In genomic region chr12:56676851-56677601, GRCh38 we compare ENCODE assay signal across 15 cellular contexts. TPM values are rescaled to one million over a fixed set of nuclear protein-coding genes. Genes with fewer than 3 reads are reported as not detected.
A peak's percentile ranks its signal among the peaks of the same experiment; 100 is the strongest.
DNase-seq lines count a peak whose midpoint lies in the region; ATAC-seq and TF ChIP-seq lines count a peak whose summit lies in the region.
"Had no signal": no experiment of that assay in that cellular context is flagged by ENCODE, and none has a peak within 500 bp of the region (broad histone marks: within the 10 kb centered on the region; RNA-seq: fewer than 3 reads in every experiment).

No MANE protein-coding gene starts in this region.

- H3K36me3 Mint-ChIP-seq in T-helper 17 cell (ENCODE audit: low read depth), result no peaks in the 10 kb centered on the region

- peak overlapping the region; percentile 3 for H3K4me3 Mint-ChIP-seq in T-helper 17 cell

- H3K27ac ChIP-seq in right atrium auricular region (no peak overlapping the region), heart left ventricle (no peak overlapping the region), upper lobe of right lung (no peak overlapping the region), vagina (no peak overlapping the region)
- H3K27ac ChIP-seq: stomach had no signal

- 78 to 90% (median 80%) methylated on average over 11 of the region's 11 CpGs for WGBS in heart left ventricle, 4 donors

- H3K4me1 ChIP-seq in right atrium auricular region (peaks cover 0 to 47% of the 10 kb centered on the region in 2 donors), heart left ventricle (peaks cover 0 to 68% (median 28%) of the 10 kb centered on the region in 12 donors), upper lobe of right lung (peaks cover 12% of the 10 kb centered on the region), vagina (peaks cover 74% of the 10 kb centered on the region)

- H3K27me3 Mint-ChIP-seq in T-helper 17 cell, result no peaks in the 10 kb centered on the region

- no peak for ATAC-seq in heart left ventricle
- peak; percentile 61 for ATAC-seq in T-helper 17 cell
- ATAC-seq in upper lobe of right lung, result no peak
- no peak for ATAC-seq in HG03139 (IDR thresholded peaks at IDR 0.05; ENCODE audit: unreplicated experiment)

- peaks cover 45% of the 10 kb centered on the region for H3K4me1 Mint-ChIP-seq in T-helper 17 cell

- H3K4me3 ChIP-seq in right atrium auricular region (no peak overlapping the region), heart left ventricle (no peak overlapping the region), upper lobe of right lung (no peak overlapping the region), vagina (no peak overlapping the region)
- H3K4me3 ChIP-seq: BLaER1, stomach had no signal

- TF ChIP-seq CTCF in right atrium auricular region (IDR thresholded peaks at IDR 0.05), result no peak
- TF ChIP-seq CTCF in heart left ventricle (IDR thresholded peaks at IDR 0.05), result no peak
- TF ChIP-seq CTCF in upper lobe of right lung (IDR thresholded peaks at IDR 0.05), result no peak
- TF ChIP-seq CTCF in vagina (IDR thresholded peaks at IDR 0.05), result no peak

- H3K36me3 ChIP-seq in right atrium auricular region (peaks cover 10% of the 10 kb centered on the region), heart left ventricle (peaks cover 0 to 51% (median 21%) of the 10 kb centered on the region in 9 donors), upper lobe of right lung (peaks cover 36% of the 10 kb centered on the region), vagina (peaks cover 0 to 17% of the 10 kb centered on the region in 2 donors)

- intact Hi-C loops in heart left ventricle (cut with DNase I), result no loop called here
- intact Hi-C loops in upper lobe of right lung (cut with DNase I), result no loop called here
- intact Hi-C loops in vagina (cut with DNase I), result no loop called here

- H3K27me3 ChIP-seq in right atrium auricular region (no peaks in the 10 kb centered on the region), heart left ventricle (no peaks in the 10 kb centered on the region), upper lobe of right lung (no peaks in the 10 kb centered on the region), vagina (no peaks in the 10 kb centered on the region)
- H3K27me3 ChIP-seq: BLaER1, stomach had no signal

- DNase-seq in right atrium auricular region (ENCODE audit: low spot score) (peak; percentile 46), heart left ventricle (no peak), T-helper 17 cell (no peak), islet precursor cell (peak; percentile 23), upper lobe of right lung (peak; percentile 15), SKM-1 treated with dmso at 0.1 percent for 144 hours (lab: John Stamatoyannopoulos, UW; ENCODE audit: unreplicated experiment) (no peak), vagina (ENCODE audit: extremely low spot score in 2 of 2) (no peak)
- DNase-seq: effector CD4-positive, alpha-beta T cell; NCI-H1105; NCI-H345; right cardiac atrium; stimulated activated CD4-positive, alpha-beta T cell treated with anti-CD3 and anti-CD28 coated beads, Interleukin-4, amount 100 ng/mL, for 4 hours; stomach had no signal

- TF ChIP-seq POLR2A in heart left ventricle (IDR thresholded peaks at IDR 0.05) (no peak), vagina (IDR thresholded peaks at IDR 0.05) (no peak)

- peak overlapping the region; percentile 60 for H3K27ac Mint-ChIP-seq in T-helper 17 cell

- H3K9me3 ChIP-seq in right atrium auricular region (no peaks in the 10 kb centered on the region), heart left ventricle (no peaks in the 10 kb centered on the region), T-helper 17 cell (ENCODE audit: control insufficient read depth, low read length, poor library complexity, severe bottlenecking) (no peaks in the 10 kb centered on the region), upper lobe of right lung (no peaks in the 10 kb centered on the region), vagina (no peaks in the 10 kb centered on the region)
- H3K9me3 ChIP-seq: BLaER1, stomach had no signal

RNA-seq across cellular contexts. Expression of gene PTGES3, which starts 11.1 kb away (rescaled TPM):
- 10 to 100 TPM; 69.6 to 71.1 TPM for total RNA-seq in right atrium auricular region
- 100 to 1,000 TPM in 6 of 9 donors, 10 to 100 TPM in 3; 48.0 to 120 (median 103) TPM for total RNA-seq in heart left ventricle
- polyA plus RNA-seq in heart left ventricle, result 100 to 1,000 TPM in 1 of 2 donors, 10 to 100 TPM in 1; 54.6 to 125 TPM
- total RNA-seq in T-helper 17 cell, result 100 to 1,000 TPM; 124 to 127 TPM
- 168 TPM for total RNA-seq in upper lobe of right lung
- 81.0 TPM for total RNA-seq in vagina

RNA-seq across cellular contexts. Expression of gene ATP5F1B, which starts 31.2 kb away (rescaled TPM):
- total RNA-seq in right atrium auricular region (1,000 to 10,000 TPM; 1,028 to 1,860 TPM), heart left ventricle (1,000 to 10,000 TPM; 1,755 to 3,502 (median 2,732) TPM), T-helper 17 cell (100 to 1,000 TPM; 297 to 299 TPM), upper lobe of right lung (338 TPM), vagina (405 TPM)
- polyA plus RNA-seq in heart left ventricle, result 1,000 to 10,000 TPM; 1,436 to 2,223 TPM

RNA-seq across cellular contexts. Expression of gene BAZ2A, which starts 46.9 kb away (rescaled TPM):
- total RNA-seq in right atrium auricular region, result 10 to 100 TPM; 38.6 to 42.7 TPM
- 10 to 100 TPM; 28.0 to 71.5 (median 44.5) TPM for total RNA-seq in heart left ventricle
- polyA plus RNA-seq in heart left ventricle, result 10 to 100 TPM; 25.2 to 34.1 TPM
- 100 to 1,000 TPM; 203 to 214 TPM for total RNA-seq in T-helper 17 cell
- total RNA-seq in upper lobe of right lung, result 98.5 TPM
- total RNA-seq in vagina, result 92.8 TPM

RNA-seq across cellular contexts. Expression of gene NACA, which starts 48.1 kb away (rescaled TPM):
- 100 to 1,000 TPM; 529 to 636 TPM for total RNA-seq in right atrium auricular region
- 100 to 1,000 TPM; 361 to 741 (median 537) TPM for total RNA-seq in heart left ventricle
- 1,000 to 10,000 TPM in 1 of 2 donors, 100 to 1,000 TPM in 1; 848 to 1,208 TPM for polyA plus RNA-seq in heart left ventricle
- total RNA-seq in T-helper 17 cell, result 1,000 to 10,000 TPM; 1,068 to 1,135 TPM
- total RNA-seq in upper lobe of right lung, result 665 TPM
- 1,274 TPM for total RNA-seq in vagina

Comparison
In these comparisons a context has a peak if more than half of its experiments do, and no peak if none do; other contexts are left out.
1. DNase-seq: peak in right atrium auricular region (single experiment), islet precursor cell (single experiment) and upper lobe of right lung (single experiment); none in heart left ventricle (0 of 5), T-helper 17 cell (0 of 3), SKM-1 treated with dmso at 0.1 percent for 144 hours (single experiment) and vagina (0 of 2).